1 cellular context compared by ENCODE assay signal in genomic region chr2:11822746-11823411, GRCh38.
TF ChIP-seq lines count a peak whose summit lies in the region.

No MANE protein-coding gene starts in this region.

TF ChIP-seq in HepG2, 621 proteins besides CTCF, POLR2A, EP300 and RAD21 (continued from another document and continues in another):
- TF ChIP-seq HBP1 (CRISPR knock-in tag; IDR thresholded peaks at IDR 0.05; ENCODE audit: low read depth) (no peak), GATAD2A (CRISPR knock-in tag; IDR thresholded peaks at IDR 0.05) (peak; percentile 30; the same call in 1 of the 2 replicates), ZNF879 (CRISPR knock-in tag; IDR thresholded peaks at IDR 0.05) (no peak), ZNF382 (CRISPR knock-in tag; IDR thresholded peaks at IDR 0.05; ENCODE audit: borderline replicate concordance) (no peak), FOXP1 (IDR thresholded peaks at IDR 0.05) (no peak), FOXP1 (CRISPR knock-in tag; IDR thresholded peaks at IDR 0.05) (peak; percentile 79), ARID5B (CRISPR knock-in tag; IDR thresholded peaks at IDR 0.05) (peak; percentile 96), ERF (CRISPR knock-in tag; IDR thresholded peaks at IDR 0.05) (0 out of 2 replicates have a peak, but pooled peaks have one; percentile 42), FOXA3 (CRISPR knock-in tag; IDR thresholded peaks at IDR 0.05) (peak; percentile 93), SOX5 (CRISPR knock-in tag; IDR thresholded peaks at IDR 0.05; ENCODE audit: borderline replicate concordance) (peak; percentile 78), ZNF572 (CRISPR knock-in tag; IDR thresholded peaks at IDR 0.05) (no peak), SIX1 (CRISPR knock-in tag; IDR thresholded peaks at IDR 0.05; ENCODE audit: borderline replicate concordance) (peak; percentile 89; the same call in 1 of the 2 replicates), ZBTB33 (CRISPR knock-in tag; IDR thresholded peaks at IDR 0.05) (peak; percentile 88), ZNF704 (CRISPR knock-in tag; IDR thresholded peaks at IDR 0.05; ENCODE audit: borderline replicate concordance) (0 out of 2 replicates have a peak, but pooled peaks have one; percentile 78), ZEB1 (IDR thresholded peaks at IDR 0.05; ENCODE audit: insufficient replicate concordance, low read depth) (peak; percentile 91), TFAP4 (IDR thresholded peaks at IDR 0.05; ENCODE audit: borderline replicate concordance, low read depth) (peak; percentile 83; the same call in 1 of the 2 replicates), EHMT2 (IDR thresholded peaks at IDR 0.05; ENCODE audit: borderline replicate concordance, low read depth, low read length) (peak; percentile 46; the same call in 1 of the 2 replicates), ZBTB37 (CRISPR knock-in tag; IDR thresholded peaks at IDR 0.05) (0 out of 2 replicates have a peak, but pooled peaks have one; percentile 21), ATF1 (CRISPR knock-in tag; IDR thresholded peaks at IDR 0.05) (no peak), BRF2 (CRISPR knock-in tag; IDR thresholded peaks at IDR 0.05) (no peak), ZNF281 (CRISPR knock-in tag; IDR thresholded peaks at IDR 0.05; ENCODE audit: borderline replicate concordance) (no peak), ARID2 (CRISPR knock-in tag; IDR thresholded peaks at IDR 0.05; ENCODE audit: borderline replicate concordance) (peak; percentile 10; the same call in 1 of the 2 replicates), PITX1 (CRISPR knock-in tag; IDR thresholded peaks at IDR 0.05) (peak; percentile 62; the same call in 1 of the 2 replicates), BCL3 (CRISPR knock-in tag; IDR thresholded peaks at IDR 0.05) (0 out of 2 replicates have a peak, but pooled peaks have one; percentile 45), ZNF275 (CRISPR knock-in tag; IDR thresholded peaks at IDR 0.05; ENCODE audit: borderline replicate concordance) (peak; percentile 48; the same call in 1 of the 2 replicates), ZBTB25 (CRISPR knock-in tag; IDR thresholded peaks at IDR 0.05) (no peak), ZBTB38 (CRISPR knock-in tag; IDR thresholded peaks at IDR 0.05) (peak; percentile 99), FOXP4 (CRISPR knock-in tag; IDR thresholded peaks at IDR 0.05) (peak; percentile 84), ZFYVE20 (CRISPR knock-in tag; IDR thresholded peaks at IDR 0.05; ENCODE audit: borderline replicate concordance, low read depth) (no peak), SOX13 (IDR thresholded peaks at IDR 0.05) (no peak), SOX13 (CRISPR knock-in tag; conservative IDR thresholded peaks at IDR 0.05 in 1 of 2, IDR thresholded peaks at IDR 0.05 in 1 of 2) (peak in 1 of 2 experiments; percentile 71; a peak in 2 of 4 replicates), ZNF501 (CRISPR knock-in tag; IDR thresholded peaks at IDR 0.05) (peak; percentile 64), PCBP1 (IDR thresholded peaks at IDR 0.05; ENCODE audit: borderline replicate concordance, low read depth, low read length) (no peak), ZNF232 (CRISPR knock-in tag; IDR thresholded peaks at IDR 0.05; ENCODE audit: borderline replicate concordance) (peak; percentile 79; the same call in 1 of the 2 replicates), ISL2 (CRISPR knock-in tag; IDR thresholded peaks at IDR 0.05) (peak; percentile 52; the same call in 1 of the 2 replicates), PCBP2 (optimal IDR thresholded peaks at IDR 0.05; ENCODE audit: low read depth, low read length, poor library complexity, severe bottlenecking) (no peak)
